Comparison of ENCODE assay signal across 1 cellular context in the genomic region with DNA sequence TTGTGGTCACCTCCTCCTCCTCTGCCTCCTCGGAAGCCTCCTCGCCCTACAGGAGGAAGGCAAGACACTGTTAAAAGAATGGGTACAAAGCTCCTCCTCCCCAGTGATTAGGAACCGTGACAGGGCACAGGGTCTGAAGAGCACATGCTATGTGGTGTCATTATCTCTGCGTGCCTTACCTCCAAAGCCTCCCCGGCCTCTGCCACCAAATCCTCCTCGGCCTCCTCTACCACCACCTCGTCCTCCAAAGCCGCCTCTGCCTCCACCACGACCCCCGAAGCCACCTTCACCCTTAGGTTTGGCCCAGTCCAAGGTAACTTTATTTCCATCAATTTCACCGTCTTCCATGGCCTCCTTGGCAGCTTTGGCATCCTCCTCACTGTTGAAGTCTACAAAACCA.
A peak's percentile ranks its signal among the peaks of the same experiment; 100 is the strongest.
TF ChIP-seq lines count a peak whose summit lies in the region.

No MANE protein-coding gene starts in this region.

TF ChIP-seq in GM12878, 131 proteins besides CTCF, POLR2A, EP300 and RAD21:
- TF ChIP-seq ZNF622 (IDR thresholded peaks at IDR 0.05) (no peak), ZNF24 (IDR thresholded peaks at IDR 0.05) (no peak), POLR2AphosphoS5 (IDR thresholded peaks at IDR 0.05; ENCODE audit: low read length) (peak; percentile 51; the same call in 1 of the 2 replicates), CREB1 (IDR thresholded peaks at IDR 0.05; ENCODE audit: low read depth) (no peak), BRCA1 (IDR thresholded peaks at IDR 0.05; ENCODE audit: low read depth, low read length) (no peak), TARDBP (IDR thresholded peaks at IDR 0.05; ENCODE audit: borderline replicate concordance) (no peak)
- TF ChIP-seq, protein P1, sequence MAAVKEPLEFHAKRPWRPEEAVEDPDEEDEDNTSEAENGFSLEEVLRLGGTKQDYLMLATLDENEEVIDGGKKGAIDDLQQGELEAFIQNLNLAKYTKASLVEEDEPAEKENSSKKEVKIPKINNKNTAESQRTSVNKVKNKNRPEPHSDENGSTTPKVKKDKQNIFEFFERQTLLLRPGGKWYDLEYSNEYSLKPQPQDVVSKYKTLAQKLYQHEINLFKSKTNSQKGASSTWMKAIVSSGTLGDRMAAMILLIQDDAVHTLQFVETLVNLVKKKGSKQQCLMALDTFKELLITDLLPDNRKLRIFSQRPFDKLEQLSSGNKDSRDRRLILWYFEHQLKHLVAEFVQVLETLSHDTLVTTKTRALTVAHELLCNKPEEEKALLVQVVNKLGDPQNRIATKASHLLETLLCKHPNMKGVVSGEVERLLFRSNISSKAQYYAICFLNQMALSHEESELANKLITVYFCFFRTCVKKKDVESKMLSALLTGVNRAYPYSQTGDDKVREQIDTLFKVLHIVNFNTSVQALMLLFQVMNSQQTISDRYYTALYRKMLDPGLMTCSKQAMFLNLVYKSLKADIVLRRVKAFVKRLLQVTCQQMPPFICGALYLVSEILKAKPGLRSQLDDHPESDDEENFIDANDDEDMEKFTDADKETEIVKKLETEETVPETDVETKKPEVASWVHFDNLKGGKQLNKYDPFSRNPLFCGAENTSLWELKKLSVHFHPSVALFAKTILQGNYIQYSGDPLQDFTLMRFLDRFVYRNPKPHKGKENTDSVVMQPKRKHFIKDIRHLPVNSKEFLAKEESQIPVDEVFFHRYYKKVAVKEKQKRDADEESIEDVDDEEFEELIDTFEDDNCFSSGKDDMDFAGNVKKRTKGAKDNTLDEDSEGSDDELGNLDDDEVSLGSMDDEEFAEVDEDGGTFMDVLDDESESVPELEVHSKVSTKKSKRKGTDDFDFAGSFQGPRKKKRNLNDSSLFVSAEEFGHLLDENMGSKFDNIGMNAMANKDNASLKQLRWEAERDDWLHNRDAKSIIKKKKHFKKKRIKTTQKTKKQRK (IDR thresholded peaks at IDR 0.05; ENCODE audit: low read depth, low read length) = no peak
